In genomic region chr10:70589762-70590662, GRCh38 we compare ENCODE assay signal across 13 cellular contexts. TPM values are rescaled to one million over a fixed set of nuclear protein-coding genes. Genes with fewer than 3 reads are reported as not detected.
A peak's percentile ranks its signal among the peaks of the same experiment; 100 is the strongest.
DNase-seq lines count a peak whose midpoint lies in the region; ATAC-seq and TF ChIP-seq lines count a peak whose summit lies in the region.
"Had no signal": no experiment of that assay in that cellular context is flagged by ENCODE, and none has a peak within 500 bp of the region (broad histone marks: within the 10 kb centered on the region; RNA-seq: fewer than 3 reads in every experiment).

No MANE protein-coding gene starts in this region.

- no peak overlapping the region for H3K27ac Mint-ChIP-seq in stimulated activated naive CD8-positive, alpha-beta T cell treated with anti-CD3 and anti-CD28 coated beads, Interleukin-15, amount 100 ng/mL, for 72 hours

- no peak overlapping the region for H3K4me3 ChIP-seq in vagina
- H3K4me3 ChIP-seq: sigmoid colon had no signal

- no peaks in the 10 kb centered on the region for H3K9me3 Mint-ChIP-seq in stimulated activated naive CD8-positive, alpha-beta T cell treated with anti-CD3 and anti-CD28 coated beads, Interleukin-15, amount 100 ng/mL, for 72 hours
- H3K9me3 Mint-ChIP-seq: activated naive CD8-positive, alpha-beta T cell treated with anti-CD3 and anti-CD28 coated beads, Interleukin-2, amount 50 U/mL, for 24 hours had no signal

- H3K36me3 ChIP-seq in vagina = no peaks in the 10 kb centered on the region
- H3K36me3 ChIP-seq: sigmoid colon had no signal

- no peak for TF ChIP-seq POLR2A in vagina (IDR thresholded peaks at IDR 0.05)

- no peak for TF ChIP-seq CTCF in vagina (IDR thresholded peaks at IDR 0.05)

- H3K27me3 ChIP-seq in vagina = no peaks in the 10 kb centered on the region
- H3K27me3 ChIP-seq: sigmoid colon had no signal

- peaks cover 91% of the 10 kb centered on the region for H3K4me1 Mint-ChIP-seq in stimulated activated naive CD8-positive, alpha-beta T cell treated with anti-CD3 and anti-CD28 coated beads, Interleukin-15, amount 100 ng/mL, for 72 hours

- no peaks in the 10 kb centered on the region for H3K9me3 ChIP-seq in vagina
- H3K9me3 ChIP-seq: sigmoid colon had no signal

- DNase-seq in stimulated activated naive CD8-positive, alpha-beta T cell treated with anti-CD3 and anti-CD28 coated beads, Interleukin-15, Interleukin-2, amounts not matched to agents 100 U/mL and 50 U/mL, for 24 hours = peak; percentile 2
- DNase-seq in stimulated activated naive CD8-positive, alpha-beta T cell treated with anti-CD3 and anti-CD28 coated beads, Interleukin-15, amount 100 ng/mL, for 72 hours = no peak
- DNase-seq in dermis blood vessel endothelial cell (peak; percentile 48), mesenteric fat pad (ENCODE audit: low spot score) (peak; percentile 24), vagina (ENCODE audit: extremely low spot score in 2 of 2) (no peak), kidney tubule cell (ENCODE audit: low spot score) (no peak), UCSD-AML1 (lab: John Stamatoyannopoulos, UW; ENCODE audit: unreplicated experiment) (no peak)
- DNase-seq: activated naive CD8-positive, alpha-beta T cell treated with anti-CD3 and anti-CD28 coated beads, Interleukin-2, amount 50 U/mL, for 24 hours; midbrain; NCI-H2029 treated with DMSO at 0.1 percent for 48 hours; sigmoid colon had no signal

- H3K27ac ChIP-seq in vagina = peak overlapping the region; percentile 42
- H3K27ac ChIP-seq: KMS-11 had no signal

- peaks cover 28% of the 10 kb centered on the region for H3K27me3 Mint-ChIP-seq in stimulated activated naive CD8-positive, alpha-beta T cell treated with anti-CD3 and anti-CD28 coated beads, Interleukin-15, amount 100 ng/mL, for 72 hours

- peaks cover 16% of the 10 kb centered on the region for H3K4me1 ChIP-seq in vagina
- H3K4me1 ChIP-seq: sigmoid colon had no signal

- H3K4me3 Mint-ChIP-seq in stimulated activated naive CD8-positive, alpha-beta T cell treated with anti-CD3 and anti-CD28 coated beads, Interleukin-15, amount 100 ng/mL, for 72 hours = no peak overlapping the region
- H3K4me3 Mint-ChIP-seq: activated naive CD8-positive, alpha-beta T cell treated with anti-CD3 and anti-CD28 coated beads, Interleukin-2, amount 50 U/mL, for 24 hours had no signal

- no peak for ATAC-seq in stimulated activated naive CD8-positive, alpha-beta T cell treated with anti-CD3 and anti-CD28 coated beads, Interleukin-15, Interleukin-2, amounts not matched to agents 100 U/mL and 50 U/mL, for 24 hours
- ATAC-seq in stimulated activated naive CD8-positive, alpha-beta T cell treated with anti-CD3 and anti-CD28 coated beads, Interleukin-15, amount 100 ng/mL, for 72 hours = no peak
- no peak for ATAC-seq in HG02588 (IDR thresholded peaks at IDR 0.05; ENCODE audit: unreplicated experiment)
- ATAC-seq: activated naive CD8-positive, alpha-beta T cell treated with anti-CD3 and anti-CD28 coated beads, Interleukin-2, amount 50 U/mL, for 24 hours had no signal

- intact Hi-C loops in vagina (cut with DNase I) = no loop called here

RNA-seq across cellular contexts. Expression of gene PRF1, which starts 12.5 kb away (rescaled TPM):
- total RNA-seq in dermis blood vessel endothelial cell (not detected in 2 replicates), mesenteric fat pad (4.0 TPM), vagina (20.9 TPM)

Comparison
In these comparisons a context has a peak if more than half of its experiments do, and no peak if none do; other contexts are left out.
1. DNase-seq: peak in stimulated activated naive CD8-positive, alpha-beta T cell treated with anti-CD3 and anti-CD28 coated beads, Interleukin-15, Interleukin-2, amounts not matched to agents 100 U/mL and 50 U/mL, for 24 hours (single experiment), dermis blood vessel endothelial cell (single experiment) and mesenteric fat pad (single experiment); none in stimulated activated naive CD8-positive, alpha-beta T cell treated with anti-CD3 and anti-CD28 coated beads, Interleukin-15, amount 100 ng/mL, for 72 hours (0 of 2), vagina (0 of 2), kidney tubule cell (single experiment) and UCSD-AML1 (single experiment).